Comparison of ENCODE assay signal across 10 cellular contexts in genomic region chr1:226457307-226457712, GRCh38. TPM values are rescaled to one million over a fixed set of nuclear protein-coding genes. Genes with fewer than 3 reads are reported as not detected.
A peak's percentile ranks its signal among the peaks of the same experiment; 100 is the strongest.
DNase-seq lines count a peak whose midpoint lies in the region; ATAC-seq, FAIRE-seq and TF ChIP-seq lines count a peak whose summit lies in the region.
"Had no signal": no experiment of that assay in that cellular context is flagged by ENCODE, and none has a peak within 500 bp of the region (broad histone marks: within the 10 kb centered on the region; RNA-seq: fewer than 3 reads in every experiment).

No MANE protein-coding gene starts in this region.

- H3K4me1 ChIP-seq in H1 (replicated peaks in 1 of 4; ENCODE audit: control insufficient read depth in 3 of 4, insufficient read depth in 4 of 4, low read length in 3 of 4), result no peaks in the 10 kb centered on the region; a peak in 3 of 7 replicates
- no peaks in the 10 kb centered on the region for H3K4me1 ChIP-seq in body of pancreas

- intact Hi-C loops in body of pancreas (cut with DNase I), result no loop called here

- H3K14ac ChIP-seq in H1 (ENCODE audit: insufficient read length), result no peak overlapping the region

- no peak overlapping the region for H3K18ac ChIP-seq in H1 (ENCODE audit: extremely low read depth, low read length)

- H3K9ac ChIP-seq in H1 (replicated peaks in 1 of 4; ENCODE audit: extremely low read depth in 1 of 4, low read depth in 3 of 4, low read length in 3 of 4), result peak overlapping the region in 1 of 4 experiments; percentile 18; a peak in 1 of 7 replicates

- no peaks in the 10 kb centered on the region for H3K36me3 Mint-ChIP-seq in activated CD4-positive, alpha-beta T cell treated with anti-CD3 and anti-CD28 coated beads, Interleukin-2, amount 10 ng/mL, durations not matched to agents 7 days and 5 days (ENCODE audit: low read depth)

- FAIRE-seq in H1 (lab: Jason Lieb, UNC), result peak; percentile 65
- FAIRE-seq: colon had no signal

- POLR2A ChIA-PET in activated CD4-positive, alpha-beta T cell treated with anti-CD3 and anti-CD28 coated beads, Interleukin-2, amount 10 ng/mL, durations not matched to agents 7 days and 5 days (lab: Charles Lee), result interaction anchor here (0.6 to 1.1 kb wide), 3 partner anchors 34 to 788 kb away, joined by 3 to 5 read pairs (median 3); partner anchors contain the start of gene PARP1
- POLR2A ChIA-PET in H1 (lab: Charles Lee; ENCODE audit: partially characterized antibody), result interaction anchor here (0.9 to 1.0 kb wide), 2 partner anchors 49 to 104 kb away, joined by 3 read pairs; partner anchors contain the start of gene PARP1

- H3K27ac ChIP-seq in H1 (ENCODE audit: low read depth, low read length), result no peak overlapping the region
- H3K27ac ChIP-seq in body of pancreas, result no peak overlapping the region

- peaks cover 19% of the 10 kb centered on the region for H3K4me1 Mint-ChIP-seq in activated CD4-positive, alpha-beta T cell treated with anti-CD3 and anti-CD28 coated beads, Interleukin-2, amount 10 ng/mL, durations not matched to agents 7 days and 5 days

- H2BK12ac ChIP-seq in H1 (ENCODE audit: low read depth, low read length), result 0 out of 2 replicates have a peak overlapping the region, but pooled peaks have one; percentile 44

- no peak for TF ChIP-seq EP300 in H1 (IDR thresholded peaks at IDR 0.05; ENCODE audit: borderline replicate concordance in 1 of 2, low read depth in 2 of 2, low read length in 2 of 2)

- DNase-seq in activated CD4-positive, alpha-beta T cell treated with anti-CD3 and anti-CD28 coated beads, Interleukin-2, amount 10 ng/mL, durations not matched to agents 7 days and 5 days, result peak; percentile 55
- DNase-seq in H1 (ENCODE audit: low read depth in 1 of 2, low spot score in 2 of 2), result peak; percentile 46 to 79
- peak; percentile 12 for DNase-seq in stimulated activated CD8-positive, alpha-beta memory T cell treated with anti-CD3 and anti-CD28 coated beads, Interleukin-12 subunit alpha, Interleukin-12 subunit beta, amount 100 ng/mL, for 1 hour (ENCODE audit: low read depth)
- no peak for DNase-seq in body of pancreas
- DNase-seq: NCI-H1417 had no signal

- H3K23ac ChIP-seq in H1 (ENCODE audit: insufficient read length), result no peak overlapping the region

- H3K9me3 Mint-ChIP-seq in activated CD4-positive, alpha-beta T cell treated with anti-CD3 and anti-CD28 coated beads, Interleukin-2, amount 10 ng/mL, durations not matched to agents 7 days and 5 days, result peaks cover 6% of the 10 kb centered on the region

- 0 out of 2 replicates have a peak overlapping the region, but pooled peaks have one; percentile 29 for H2BK20ac ChIP-seq in H1 (ENCODE audit: low read length)

- H3K27me3 ChIP-seq in H1 (replicated peaks in 1 of 4; ENCODE audit: control insufficient read depth in 3 of 4, extremely low read depth in 1 of 4, insufficient read depth in 3 of 4, low read length in 3 of 4), result no peaks in the 10 kb centered on the region
- no peaks in the 10 kb centered on the region for H3K27me3 ChIP-seq in body of pancreas

- TF ChIP-seq POLR2A in H1 (IDR thresholded peaks at IDR 0.05; ENCODE audit: control extremely low read depth in 1 of 2, low read depth in 2 of 2, low read length in 2 of 2) (no peak), body of pancreas (IDR thresholded peaks at IDR 0.05) (no peak)

- no peak overlapping the region for H3K4ac ChIP-seq in H1 (replicated peaks; ENCODE audit: insufficient read length, low read depth, low read length)

- H4K5ac ChIP-seq in H1 (ENCODE audit: insufficient read length, low read depth, low read length), result no peak overlapping the region

- H3K23me2 ChIP-seq in H1 (ENCODE audit: low read depth, low read length), result no peaks in the 10 kb centered on the region

- H2AK5ac ChIP-seq in H1 (ENCODE audit: low read depth, low read length), result no peak overlapping the region

- H3K27ac Mint-ChIP-seq in activated CD4-positive, alpha-beta T cell treated with anti-CD3 and anti-CD28 coated beads, Interleukin-2, amount 10 ng/mL, durations not matched to agents 7 days and 5 days, result peak overlapping the region; percentile 89

- H4K20me1 ChIP-seq in H1 (replicated peaks in 1 of 2; ENCODE audit: control insufficient read depth in 1 of 2, insufficient read depth in 2 of 2, low read length in 2 of 2), result no peaks in the 10 kb centered on the region

- TF ChIP-seq RAD21 in H1 (IDR thresholded peaks at IDR 0.05 in 1 of 2, conservative IDR thresholded peaks at IDR 0.05 in 1 of 2; ENCODE audit: low read depth in 2 of 2, low read length in 2 of 2), result peak; percentile 33 to 65; a peak in 3 of 4 replicates

- H3K36me3 ChIP-seq in H1 (ENCODE audit: control insufficient read depth in 2 of 4, insufficient read depth in 4 of 4, low read length in 3 of 4) (no peaks in the 10 kb centered on the region), body of pancreas (replicated peaks in 1 of 2; ENCODE audit: insufficient read depth in 1 of 2, low read depth in 2 of 2) (no peaks in the 10 kb centered on the region)

- H2AFZ ChIP-seq in H1 (ENCODE audit: low read length), result peak overlapping the region; percentile 97

- WGBS in H1 (ENCODE audit: extremely low coverage in 1 of 2, insufficient coverage in 1 of 2, insufficient read length in 1 of 2, insufficient replicate concordance in 2 of 2, low coverage in 1 of 2, low lambda C conversion rate in 2 of 2, missing lambda C conversion rate in 1 of 2), 2 experiments, result 70% methylated on average over 14 of the region's 14 CpGs; no CpG with 5 or more reads in 1 of the 2 experiments
- 54 to 60% methylated on average over 8 to 14 of the region's 14 CpGs for WGBS in body of pancreas, 2 donors

- peak; percentile 41 for ATAC-seq in HG03175 (IDR thresholded peaks at IDR 0.05; ENCODE audit: unreplicated experiment)
- ATAC-seq in body of pancreas, result no peak
- no peak for ATAC-seq in HG03571 (IDR thresholded peaks at IDR 0.05; ENCODE audit: unreplicated experiment)
- ATAC-seq in GM21423 (IDR thresholded peaks at IDR 0.05; ENCODE audit: unreplicated experiment), result no peak
- ATAC-seq in GM18858 (IDR thresholded peaks at IDR 0.05; ENCODE audit: unreplicated experiment), result no peak

- no peaks in the 10 kb centered on the region for H3K79me1 ChIP-seq in H1 (ENCODE audit: low read depth, low read length)

- H4K8ac ChIP-seq in H1 (ENCODE audit: extremely low read depth, insufficient read depth, low read length), result 0 out of 2 replicates have a peak overlapping the region, but pooled peaks have one; percentile 3

- CTCF ChIA-PET in activated CD4-positive, alpha-beta T cell treated with anti-CD3 and anti-CD28 coated beads, Interleukin-2, amount 10 ng/mL, durations not matched to agents 7 days and 5 days (lab: Charles Lee), result interaction anchor here (0.6 to 2.0 kb wide), 9 partner anchors 10 to 280 kb away, joined by 3 to 14 read pairs (median 4); partner anchors contain the start of gene PARP1
- CTCF ChIA-PET in H1 (lab: Charles Lee; ENCODE audit: partially characterized antibody), result interaction anchor here (0.6 to 6.5 kb wide), 40 partner anchors 8 to 528 kb away, joined by 3 to 45 read pairs (median 4); partner anchors contain the start of genes PARP1 and STUM

- H3K27me3 Mint-ChIP-seq in activated CD4-positive, alpha-beta T cell treated with anti-CD3 and anti-CD28 coated beads, Interleukin-2, amount 10 ng/mL, durations not matched to agents 7 days and 5 days, result peaks cover 2% of the 10 kb centered on the region

- H2BK15ac ChIP-seq in H1 (ENCODE audit: low read length), result no peak overlapping the region

- no peak overlapping the region for H2BK5ac ChIP-seq in H1 (ENCODE audit: low read depth, low read length)

- H3K79me2 ChIP-seq in H1 (ENCODE audit: control insufficient read depth in 1 of 2, insufficient read depth in 2 of 2, low read length in 2 of 2), result no peaks in the 10 kb centered on the region

- no peak overlapping the region; a peak in 1 of 4 replicates for H3K4me2 ChIP-seq in H1 (ENCODE audit: insufficient read depth in 1 of 2, low read depth in 2 of 2, low read length in 2 of 2)

- H3K56ac ChIP-seq in H1 (replicated peaks; ENCODE audit: insufficient read length, low read depth, low read length), result no peak overlapping the region

- peak overlapping the region; percentile 65 for H3K4me3 Mint-ChIP-seq in activated CD4-positive, alpha-beta T cell treated with anti-CD3 and anti-CD28 coated beads, Interleukin-2, amount 10 ng/mL, durations not matched to agents 7 days and 5 days

- TF ChIP-seq CTCF in H1 (IDR thresholded peaks at IDR 0.05; ENCODE audit: control extremely low read depth in 1 of 3, insufficient read depth in 1 of 3, low read depth in 1 of 3, low read length in 3 of 3), result peak; percentile 58 to 85 (median 68)
- TF ChIP-seq CTCF in body of pancreas (IDR thresholded peaks at IDR 0.05), result no peak

- no peak overlapping the region for H2BK120ac ChIP-seq in H1 (replicated peaks; ENCODE audit: low read depth, low read length)

- no peak overlapping the region for H4K91ac ChIP-seq in H1 (replicated peaks; ENCODE audit: insufficient read length, low read length)

- no peak overlapping the region for H3K4me3 ChIP-seq in H1 (ENCODE audit: extremely low read depth in 1 of 4, insufficient read depth in 2 of 4, low read depth in 3 of 4, low read length in 4 of 4)
- no peak overlapping the region for H3K4me3 ChIP-seq in body of pancreas

- peaks cover 0 to 6% of the 10 kb centered on the region in 2 experiments; a peak in 1 of 4 replicates for H3K9me3 ChIP-seq in H1 (ENCODE audit: insufficient read depth in 2 of 2, low read depth in 1 of 2, low read length in 1 of 2)
- no peaks in the 10 kb centered on the region for H3K9me3 ChIP-seq in body of pancreas

TF ChIP-seq in H1, 55 proteins besides CTCF, POLR2A, EP300 and RAD21 (continues in another document):
- TF ChIP-seq EZH2 (IDR thresholded peaks at IDR 0.05; ENCODE audit: low read depth, low read length, severe bottlenecking) (no peak), SRF (IDR thresholded peaks at IDR 0.05; ENCODE audit: low read depth, low read length) (no peak), KDM1A (IDR thresholded peaks at IDR 0.05; ENCODE audit: borderline replicate concordance, low read length) (no peak), NRF1 (IDR thresholded peaks at IDR 0.05; ENCODE audit: low read depth, low read length) (no peak)

RNA-seq across cellular contexts. Expression of gene PARP1, which starts 49.4 kb away (rescaled TPM):
- 100 to 1,000 TPM; 167 to 187 TPM for total RNA-seq in activated CD4-positive, alpha-beta T cell treated with anti-CD3 and anti-CD28 coated beads, Interleukin-2, amount 10 ng/mL, durations not matched to agents 7 days and 5 days
- 408 and 416 TPM in 2 replicates for total RNA-seq in H1 (2021; fragmentation: NEBNext Ultra II Directional; extraction: Animal tissue kit (Norgen Biotek cat#: 25700))
- 441 and 711 TPM in 2 replicates for polyA plus RNA-seq in H1 (2011; rRNA removed)
- 578 TPM for polyA plus RNA-seq in H1 (2011; cell fraction: cytosol; rRNA removed)
- 551 TPM for polyA plus RNA-seq in H1 (2011; cell fraction: nucleus; rRNA removed)
- 318 to 335 TPM (median 328 TPM) in 4 replicates for polyA plus RNA-seq in H1 (2012, experiment 1 of 2)
- polyA plus RNA-seq in H1 (2012, experiment 2 of 2), result 58.8 TPM
- 354 TPM for polyA plus RNA-seq in H1 (2013, experiment 1 of 2)
- polyA plus RNA-seq in H1 (2013, experiment 2 of 2), result 356 TPM
- polyA minus RNA-seq in H1 (2011; rRNA and poly(A)+ RNA removed), result 516 and 569 TPM in 2 replicates
- 222 TPM for polyA minus RNA-seq in H1 (2011; cell fraction: cytosol; rRNA and poly(A)+ RNA removed)
- 286 TPM for polyA minus RNA-seq in H1 (2011; cell fraction: nucleus; rRNA and poly(A)+ RNA removed)
- 10 to 100 TPM; 56.3 to 72.8 TPM for total RNA-seq in body of pancreas

Comparison
In these comparisons a context has a peak if more than half of its experiments do, and no peak if none do; other contexts are left out.
1. DNase-seq: peak in activated CD4-positive, alpha-beta T cell treated with anti-CD3 and anti-CD28 coated beads, Interleukin-2, amount 10 ng/mL, durations not matched to agents 7 days and 5 days (single experiment), H1 (2 of 2) and stimulated activated CD8-positive, alpha-beta memory T cell treated with anti-CD3 and anti-CD28 coated beads, Interleukin-12 subunit alpha, Interleukin-12 subunit beta, amount 100 ng/mL, for 1 hour (single experiment); none in body of pancreas (0 of 4).
2. CTCF ChIP-seq: peak in H1 (3 of 3); none in body of pancreas (0 of 7).